ENCODE assay signal across 9 cellular contexts in the genomic region with DNA sequence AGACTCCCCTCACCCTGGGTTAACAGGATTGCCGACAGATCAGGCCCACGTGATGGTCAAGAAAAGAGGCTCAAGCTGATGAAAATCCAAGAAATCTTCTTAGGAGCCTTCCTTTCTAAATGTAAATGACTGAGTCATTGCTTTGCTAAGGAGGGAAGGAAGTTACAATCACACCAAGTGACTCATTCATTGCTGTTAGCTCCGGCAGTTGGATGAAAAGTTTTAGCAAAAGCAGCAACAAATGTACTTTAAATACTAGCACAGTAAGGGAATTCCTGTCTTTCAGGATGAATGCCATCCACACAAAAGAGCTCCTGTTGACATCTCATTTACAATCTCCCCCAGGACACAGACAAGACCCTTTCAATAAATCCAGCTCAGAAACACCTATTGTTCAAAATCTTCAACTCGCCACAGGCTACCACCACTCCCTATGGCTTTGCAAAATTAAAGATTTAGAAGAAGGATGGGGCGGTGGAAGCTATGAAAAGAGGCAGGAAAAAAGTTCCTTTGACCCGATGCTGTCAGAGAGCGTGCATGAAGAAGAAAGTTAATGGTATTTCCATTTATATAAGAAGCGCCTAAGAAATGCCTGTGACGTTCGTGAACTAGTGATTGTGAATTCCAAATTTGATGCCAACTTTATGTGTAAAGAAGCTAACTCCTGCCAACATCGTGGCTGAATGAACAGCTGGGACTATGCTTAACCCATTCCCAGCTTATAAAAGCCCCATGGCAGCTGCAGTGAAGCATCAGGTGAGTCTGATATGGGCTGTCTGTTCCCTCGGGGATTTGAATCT.
DNase-seq lines count a peak whose midpoint lies in the region; ATAC-seq and TF ChIP-seq lines count a peak whose summit lies in the region.
"Had no signal": no experiment of that assay in that cellular context is flagged by ENCODE, and none has a peak within 500 bp of the region (broad histone marks: within the 10 kb centered on the region; RNA-seq: fewer than 3 reads in every experiment).

No MANE protein-coding gene starts in this region.

- H3K9me3 Mint-ChIP-seq in endodermal cell: no peaks in the 10 kb centered on the region
- H3K9me3 Mint-ChIP-seq in type B pancreatic cell: no peaks in the 10 kb centered on the region
- H3K9me3 Mint-ChIP-seq: stimulated activated naive CD8-positive, alpha-beta T cell treated with anti-CD3 and anti-CD28 coated beads, Interleukin-15, Interleukin-2, amounts not matched to agents 100 ng/mL and 50 ng/mL, for 24 hours had no signal

- TF ChIP-seq EP300 in Ishikawa (IDR thresholded peaks at IDR 0.05; ENCODE audit: borderline replicate concordance): peak; percentile 95
- TF ChIP-seq EP300 in tibial nerve (IDR thresholded peaks at IDR 0.05): peak in 1 of 2 donors; percentile 78

- TF ChIP-seq CTCF in DND-41 (IDR thresholded peaks at IDR 0.05; ENCODE audit: borderline replicate concordance, extremely low read depth, low read length, poor library complexity, severe bottlenecking) (no peak), endodermal cell (conservative IDR thresholded peaks at IDR 0.05) (no peak), lung (IDR thresholded peaks at IDR 0.05; ENCODE audit: control extremely low read depth, extremely low read depth) (no peak), tibial nerve (IDR thresholded peaks at IDR 0.05) (no peak), type B pancreatic cell (conservative IDR thresholded peaks at IDR 0.05) (no peak)

- H3K4me1 Mint-ChIP-seq in endodermal cell: peaks cover 15% of the 10 kb centered on the region
- peaks cover 8% of the 10 kb centered on the region for H3K4me1 Mint-ChIP-seq in type B pancreatic cell (ENCODE audit: unreplicated experiment)

- no peaks in the 10 kb centered on the region for H3K36me3 ChIP-seq in DND-41 (ENCODE audit: insufficient read depth, low read length)
- no peaks in the 10 kb centered on the region for H3K36me3 ChIP-seq in SK-N-MC (ENCODE audit: insufficient read depth, low read length)
- H3K36me3 ChIP-seq in endodermal cell (ENCODE audit: control insufficient read depth, insufficient read depth, low read length): peaks cover 14% of the 10 kb centered on the region
- H3K36me3 ChIP-seq in lung (ENCODE audit: control insufficient read depth in 2 of 2, insufficient read depth in 2 of 2, low read length in 2 of 2): no peaks in the 10 kb centered on the region
- H3K36me3 ChIP-seq in tibial nerve: no peaks in the 10 kb centered on the region

- 0% methylated on average over 8 to 12 of the region's 12 CpGs for WGBS in endodermal cell (ENCODE audit: insufficient coverage in 1 of 2, insufficient read length in 1 of 2), 2 experiments
- WGBS in lung, 2 donors: 14 to 28% methylated on average over 12 of the region's 12 CpGs
- 5 to 9% methylated on average over 12 of the region's 12 CpGs for WGBS in tibial nerve, 2 donors

- H3K4me2 ChIP-seq in DND-41 (ENCODE audit: insufficient read depth, low read length): peak overlapping the region; percentile 67

- H3K4me3 ChIP-seq in DND-41 (ENCODE audit: low read depth in 1 of 2, low read length in 2 of 2) (peak overlapping the region in 1 of 2 experiments; percentile 51; a peak in 2 of 4 replicates), SK-N-MC (peak overlapping the region; percentile 71), endodermal cell (ENCODE audit: low read length) (peak overlapping the region; percentile 90), lung (no peak overlapping the region), tibial nerve (peak overlapping the region; percentile 22 to 49 (median 40))

- H2AFZ ChIP-seq in DND-41 (ENCODE audit: low read depth, low read length): peak overlapping the region; percentile 74

- H3K9ac ChIP-seq in DND-41 (ENCODE audit: low read depth, low read length) (peak overlapping the region; percentile 64), SK-N-MC (ENCODE audit: insufficient read length) (peak overlapping the region; percentile 84), endodermal cell (ENCODE audit: extremely low read depth, low read length, poor library complexity, severe bottlenecking) (peak overlapping the region; percentile 92)

- TF ChIP-seq POLR2A in tibial nerve (IDR thresholded peaks at IDR 0.05): peak in 1 of 2 donors; percentile 23

- no peaks in the 10 kb centered on the region for H3K27me3 Mint-ChIP-seq in endodermal cell (ENCODE audit: insufficient read depth)
- no peaks in the 10 kb centered on the region for H3K27me3 Mint-ChIP-seq in type B pancreatic cell
- H3K27me3 Mint-ChIP-seq: stimulated activated naive CD8-positive, alpha-beta T cell treated with anti-CD3 and anti-CD28 coated beads, Interleukin-15, Interleukin-2, amounts not matched to agents 100 ng/mL and 50 ng/mL, for 24 hours had no signal

- H3K36me3 Mint-ChIP-seq in endodermal cell (ENCODE audit: low read depth) (peaks cover 36% of the 10 kb centered on the region), type B pancreatic cell (no peaks in the 10 kb centered on the region)

- H3K27ac ChIP-seq in DND-41 (ENCODE audit: low read length): peak overlapping the region; percentile 97
- H3K27ac ChIP-seq in SK-N-MC: peak overlapping the region; percentile 99
- peak overlapping the region; percentile 97 for H3K27ac ChIP-seq in endodermal cell (ENCODE audit: low read depth, low read length)
- H3K27ac ChIP-seq in lung (ENCODE audit: low read depth in 1 of 2, low read length in 1 of 2): peak overlapping the region; percentile 93 to 99
- H3K27ac ChIP-seq in tibial nerve: peak overlapping the region; percentile 74 to 97 (median 88)

- H3K79me2 ChIP-seq in DND-41 (ENCODE audit: insufficient read depth, low read length): no peaks in the 10 kb centered on the region

- peak; percentile 48 for DNase-seq in DND-41
- no peak for DNase-seq in SK-N-MC (ENCODE audit: low read depth, low spot score)
- DNase-seq in endodermal cell: peak; percentile 89
- no peak for DNase-seq in lung (ENCODE audit: low spot score)
- no peak for DNase-seq in tibial nerve (ENCODE audit: low spot score in 2 of 2)
- no peak for DNase-seq in NCI-H510A treated with DMSO at 0.1 percent for 48 hours (lab: John Stamatoyannopoulos, UW)
- no peak for DNase-seq in type B pancreatic cell (ENCODE audit: extremely low spot score, unreplicated experiment)

- H3K9me3 ChIP-seq in DND-41 (ENCODE audit: insufficient read depth, low read length, severe bottlenecking): no peaks in the 10 kb centered on the region
- H3K9me3 ChIP-seq in SK-N-MC (ENCODE audit: low read depth, low read length): no peaks in the 10 kb centered on the region
- no peaks in the 10 kb centered on the region for H3K9me3 ChIP-seq in endodermal cell (ENCODE audit: control insufficient read depth, low read length)
- no peaks in the 10 kb centered on the region for H3K9me3 ChIP-seq in lung (ENCODE audit: control insufficient read depth in 2 of 2, insufficient read depth in 1 of 2, low read length in 1 of 2)
- no peaks in the 10 kb centered on the region for H3K9me3 ChIP-seq in tibial nerve

- H3K27me3 ChIP-seq in DND-41 (ENCODE audit: insufficient read depth, low read length, poor library complexity) (no peaks in the 10 kb centered on the region), endodermal cell (ENCODE audit: control insufficient read depth, insufficient read depth, low read length, poor library complexity, severe bottlenecking) (no peaks in the 10 kb centered on the region), lung (ENCODE audit: control insufficient read depth, insufficient read depth) (no peaks in the 10 kb centered on the region), tibial nerve (no peaks in the 10 kb centered on the region)

- ATAC-seq in DND-41 (ENCODE audit: insufficient read depth, low read depth): peak; percentile 16; the same call in 2 of the 3 replicates
- peak; percentile 59 for ATAC-seq in lung (ENCODE audit: insufficient read depth, low FRiP score)

- H3K27ac Mint-ChIP-seq in endodermal cell: no peak overlapping the region
- H3K27ac Mint-ChIP-seq in type B pancreatic cell: no peak overlapping the region
- H3K27ac Mint-ChIP-seq: stimulated activated naive CD8-positive, alpha-beta T cell treated with anti-CD3 and anti-CD28 coated beads, Interleukin-15, Interleukin-2, amounts not matched to agents 100 ng/mL and 50 ng/mL, for 24 hours had no signal

- H3K4me1 ChIP-seq in DND-41 (ENCODE audit: insufficient read depth, low read length) (peaks cover 75% of the 10 kb centered on the region), endodermal cell (ENCODE audit: control insufficient read depth, insufficient read depth, low read length) (peaks cover 3% of the 10 kb centered on the region), lung (ENCODE audit: control insufficient read depth in 2 of 2, insufficient read depth in 2 of 2, low read length in 2 of 2) (peaks cover 4 to 19% of the 10 kb centered on the region in 2 donors), tibial nerve (peaks cover 0 to 49% (median 12%) of the 10 kb centered on the region in 4 donors)

- no peaks in the 10 kb centered on the region for H4K20me1 ChIP-seq in DND-41 (ENCODE audit: insufficient read depth, low read length)

- peak; percentile 6; the same call in 1 of the 2 replicates for TF ChIP-seq RAD21 in Ishikawa (IDR thresholded peaks at IDR 0.05; ENCODE audit: low read depth)

- H3K4me3 Mint-ChIP-seq in endodermal cell (no peak overlapping the region), type B pancreatic cell (no peak overlapping the region)
- H3K4me3 Mint-ChIP-seq: stimulated activated naive CD8-positive, alpha-beta T cell treated with anti-CD3 and anti-CD28 coated beads, Interleukin-15, Interleukin-2, amounts not matched to agents 100 ng/mL and 50 ng/mL, for 24 hours had no signal

TF ChIP-seq in Ishikawa, 13 proteins besides CTCF, POLR2A, EP300 and RAD21 (continues in another document):
- TF ChIP-seq FOXM1 (IDR thresholded peaks at IDR 0.05; ENCODE audit: borderline replicate concordance, low read depth) (peak; percentile 93), CREB1 (IDR thresholded peaks at IDR 0.05; ENCODE audit: low read depth) (peak; percentile 52), USF1 (IDR thresholded peaks at IDR 0.05) (peak; percentile 84), EGR1 (IDR thresholded peaks at IDR 0.05) (no peak), TCF12 (IDR thresholded peaks at IDR 0.05; ENCODE audit: low read depth) (peak; percentile 92), TAF1 (IDR thresholded peaks at IDR 0.05; ENCODE audit: low read depth) (0 out of 2 replicates have a peak, but pooled peaks have one; percentile 29), TEAD4 (IDR thresholded peaks at IDR 0.05) (peak; percentile 65; the same call in 1 of the 2 replicates), ZBTB7A (IDR thresholded peaks at IDR 0.05; ENCODE audit: low read depth) (peak; percentile 64; the same call in 1 of the 2 replicates), YY1 (IDR thresholded peaks at IDR 0.05; ENCODE audit: low read depth) (peak; percentile 35; the same call in 1 of the 2 replicates)

Comparison
In these comparisons a context has a peak if more than half of its experiments do, and no peak if none do; other contexts are left out.
1. DNase-seq: peak in DND-41 (single experiment) and endodermal cell (single experiment); none in SK-N-MC (single experiment), lung (single experiment), tibial nerve (0 of 2), NCI-H510A treated with DMSO at 0.1 percent for 48 hours (single experiment) and type B pancreatic cell (single experiment).
2. Peak in every context shown above with its lines, with median percentiles within 50 percentile points of each other: H3K27ac ChIP-seq and H3K9ac ChIP-seq.